ENCODE assay signal across 18 cellular contexts in the genomic region with DNA sequence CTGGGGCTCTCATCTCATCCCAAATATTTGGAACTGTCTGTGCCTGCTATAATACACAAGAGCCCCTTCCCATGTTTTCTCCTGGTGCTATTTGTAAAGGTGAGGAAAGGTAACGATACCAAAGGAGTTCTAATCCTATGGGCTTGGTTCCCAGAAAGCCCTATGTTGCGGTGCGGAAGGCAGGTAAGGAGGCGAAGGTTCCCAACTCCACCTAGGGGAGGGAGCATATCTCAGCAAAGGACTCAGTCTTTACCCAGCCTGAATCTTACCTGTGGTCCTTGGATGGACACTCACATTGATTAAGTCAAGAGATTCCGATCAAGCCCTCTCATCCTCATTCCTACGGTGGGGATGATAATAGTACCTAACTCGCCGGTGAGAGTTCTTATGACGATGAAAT.
DNase-seq lines count a peak whose midpoint lies in the region; ATAC-seq, FAIRE-seq and TF ChIP-seq lines count a peak whose summit lies in the region.
"Had no signal": no experiment of that assay in that cellular context is flagged by ENCODE, and none has a peak within 500 bp of the region (broad histone marks: within the 10 kb centered on the region; RNA-seq: fewer than 3 reads in every experiment).

No MANE protein-coding gene starts in this region.

- no peaks in the 10 kb centered on the region for H3K36me3 Mint-ChIP-seq in central memory CD8-positive, alpha-beta T cell (ENCODE audit: insufficient read depth)
- H3K36me3 Mint-ChIP-seq in neural progenitor cell, result peaks cover 6% of the 10 kb centered on the region

- no peak for FAIRE-seq in GM12892 (lab: Jason Lieb, UNC)
- FAIRE-seq: bronchial epithelial cell had no signal

- H3K27ac ChIP-seq in heart right ventricle, result peak overlapping the region in 6 of 10 donors; percentile 9 to 85 (median 62)
- no peak overlapping the region for H3K27ac ChIP-seq in neural progenitor cell

- H3K9me3 Mint-ChIP-seq in central memory CD8-positive, alpha-beta T cell, result no peaks in the 10 kb centered on the region
- H3K9me3 Mint-ChIP-seq in neural progenitor cell, result peaks cover 8% of the 10 kb centered on the region

- intact Hi-C loops in heart right ventricle (cut with DNase I) (loop anchor here in 2 of 10 donors (5.0 kb wide), 2 partner anchors 48 to 138 kb away; partner anchors contain the start of gene BCL2 (in 1 of the 2)), left ventricle myocardium superior (cut with micrococcal nuclease) (no loop called here)

- TF ChIP-seq POLR2A in GM12892 (IDR thresholded peaks at IDR 0.05; ENCODE audit: low read depth, low read length), result no peak

- H3K36me3 ChIP-seq in heart right ventricle (no peaks in the 10 kb centered on the region), neural progenitor cell (no peaks in the 10 kb centered on the region)
- H3K36me3 ChIP-seq: esophagus muscularis mucosa, thoracic aorta had no signal

- H3K27me3 ChIP-seq in heart right ventricle, result no peaks in the 10 kb centered on the region
- H3K27me3 ChIP-seq in neural progenitor cell, result no peaks in the 10 kb centered on the region
- H3K27me3 ChIP-seq: esophagus muscularis mucosa had no signal

- H3K27ac Mint-ChIP-seq in central memory CD8-positive, alpha-beta T cell (ENCODE audit: low read depth), result peak overlapping the region; percentile 36
- peak overlapping the region; percentile 97 for H3K27ac Mint-ChIP-seq in neural progenitor cell
- H3K27ac Mint-ChIP-seq: activated CD4-positive, alpha-beta T cell treated with anti-CD3 and anti-CD28 coated beads, Interleukin-2, amount 10 ng/mL, durations not matched to agents 7 days and 5 days had no signal

- no peaks in the 10 kb centered on the region for H3F3A ChIP-seq in neural progenitor cell (ENCODE audit: low read depth)

- H2AFZ ChIP-seq in neural progenitor cell (replicated peaks), result no peak overlapping the region

- H3K4me3 ChIP-seq in heart right ventricle (no peak overlapping the region), neural progenitor cell (no peak overlapping the region)
- H3K4me3 ChIP-seq: esophagus muscularis mucosa, skin epidermis had no signal

- 97% methylated on average over 9 of the region's 9 CpGs for WGBS in heart right ventricle, 2 donors

- H3K4me1 ChIP-seq in heart right ventricle (peaks cover 4 to 76% (median 28%) of the 10 kb centered on the region in 9 donors), neural progenitor cell (peaks cover 25% of the 10 kb centered on the region)

- ATAC-seq in heart right ventricle, result no peak
- ATAC-seq in left ventricle myocardium superior, result no peak
- ATAC-seq in central memory CD8-positive, alpha-beta T cell (replicated peaks; ENCODE audit: extremely low read depth, poor library complexity, severe bottlenecking), result no peak
- ATAC-seq in HG03565 (IDR thresholded peaks at IDR 0.05; ENCODE audit: unreplicated experiment), result no peak

- no peak overlapping the region for H3K4me3 Mint-ChIP-seq in central memory CD8-positive, alpha-beta T cell
- peak overlapping the region; percentile 15 for H3K4me3 Mint-ChIP-seq in neural progenitor cell
- H3K4me3 Mint-ChIP-seq: activated CD4-positive, alpha-beta T cell treated with anti-CD3 and anti-CD28 coated beads, Interleukin-2, amount 10 ng/mL, durations not matched to agents 7 days and 5 days had no signal

- no peak overlapping the region for H3K9ac ChIP-seq in neural progenitor cell

- H4K20me1 ChIP-seq in neural progenitor cell (ENCODE audit: low read depth), result no peaks in the 10 kb centered on the region

- no peaks in the 10 kb centered on the region for H3K79me2 ChIP-seq in neural progenitor cell (ENCODE audit: low read depth)

- H3K27me3 Mint-ChIP-seq in central memory CD8-positive, alpha-beta T cell, result no peaks in the 10 kb centered on the region
- peaks cover 9% of the 10 kb centered on the region for H3K27me3 Mint-ChIP-seq in neural progenitor cell (ENCODE audit: insufficient read depth, low read depth)
- H3K27me3 Mint-ChIP-seq: activated CD4-positive, alpha-beta T cell treated with anti-CD3 and anti-CD28 coated beads, Interleukin-2, amount 10 ng/mL, durations not matched to agents 7 days and 5 days had no signal

- peaks cover 32% of the 10 kb centered on the region for H3K4me1 Mint-ChIP-seq in central memory CD8-positive, alpha-beta T cell
- peaks cover 59% of the 10 kb centered on the region for H3K4me1 Mint-ChIP-seq in neural progenitor cell

- TF ChIP-seq CTCF in heart right ventricle (IDR thresholded peaks at IDR 0.05) (no peak), neural progenitor cell (IDR thresholded peaks at IDR 0.05) (no peak)

- H3K4me2 ChIP-seq in neural progenitor cell, result no peak overlapping the region

- H3K9me3 ChIP-seq in heart right ventricle, result no peaks in the 10 kb centered on the region
- no peaks in the 10 kb centered on the region for H3K9me3 ChIP-seq in neural progenitor cell (ENCODE audit: low read depth)
- H3K9me3 ChIP-seq: esophagus muscularis mucosa, thoracic aorta had no signal

- DNase-seq in heart right ventricle (no peak), left ventricle myocardium superior (no peak), neural progenitor cell (ENCODE audit: low spot score) (no peak), activated gamma-delta T cell treated with Interleukin-2 at 50 U/mL for 16 hours (no peak), GM12892 (ENCODE audit: insufficient read length) (no peak)
- no peak for DNase-seq in central memory CD8-positive, alpha-beta T cell (ENCODE audit: low spot score in 2 of 2)
- no peak for DNase-seq in activated CD4-positive, alpha-beta T cell treated with anti-CD3 and anti-CD28 coated beads for 4 hours
- DNase-seq: activated CD4-positive, alpha-beta T cell treated with anti-CD3 and anti-CD28 coated beads, Interleukin-2, amount 10 ng/mL, durations not matched to agents 7 days and 5 days; activated T-cell treated with anti-CD3 and anti-CD28 coated beads for 4 hours; NCI-H187 treated with DMSO at 0.1 percent for 48 hours; NCI-H446; RPMI8226; stimulated activated CD4-positive, alpha-beta T cell treated with anti-CD3 and anti-CD28 coated beads, Interleukin-4, amount 100 ng/mL, for 24 hours had no signal
